In the genomic region with DNA sequence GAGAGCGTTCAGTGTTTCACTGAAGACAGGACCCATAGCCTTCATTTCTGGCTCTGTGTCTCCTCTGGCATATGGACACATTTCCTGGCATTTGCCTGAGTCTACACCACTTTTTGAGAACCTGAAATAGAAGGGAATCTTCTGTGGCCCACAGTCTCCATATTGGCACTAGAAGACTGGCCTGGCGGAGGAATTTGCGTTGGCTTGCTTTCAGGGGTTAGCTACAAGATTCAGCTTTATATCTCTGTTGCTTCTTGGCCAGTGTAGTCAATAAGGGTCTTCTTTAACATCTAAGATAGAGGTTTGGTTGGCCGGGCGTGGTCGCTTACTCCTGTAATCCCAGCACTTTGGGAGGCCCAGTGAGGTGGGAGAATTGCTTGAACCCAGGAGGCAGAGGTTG, we compare ENCODE assay signal across 19 cellular contexts. TPM values are rescaled to one million over a fixed set of nuclear protein-coding genes. Genes with fewer than 3 reads are reported as not detected.
A peak's percentile ranks its signal among the peaks of the same experiment; 100 is the strongest.
DNase-seq lines count a peak whose midpoint lies in the region; ATAC-seq, FAIRE-seq and TF ChIP-seq lines count a peak whose summit lies in the region.
"Had no signal": no experiment of that assay in that cellular context is flagged by ENCODE, and none has a peak within 500 bp of the region (broad histone marks: within the 10 kb centered on the region; RNA-seq: fewer than 3 reads in every experiment).

No MANE protein-coding gene starts in this region.

- intact Hi-C loops in activated CD4-positive, alpha-beta T cell treated with anti-CD3 and anti-CD28 coated beads, Interleukin-2, amount 10 ng/mL, durations not matched to agents 24 days and 14 days (cut with micrococcal nuclease) = no loop called here
- intact Hi-C loops in endothelial cell of umbilical vein (cut with micrococcal nuclease) = no loop called here
- intact Hi-C loops in sciatic nerve (cut with DNase I) = no loop called here

- no peaks in the 10 kb centered on the region for H3K27me3 ChIP-seq in DND-41 (ENCODE audit: insufficient read depth, low read length, poor library complexity)
- no peaks in the 10 kb centered on the region for H3K27me3 ChIP-seq in endothelial cell of umbilical vein (ENCODE audit: control insufficient read depth in 2 of 2, insufficient read depth in 2 of 2, low read length in 2 of 2)

- TF ChIP-seq CTCF in DND-41 (IDR thresholded peaks at IDR 0.05; ENCODE audit: borderline replicate concordance, extremely low read depth, low read length, poor library complexity, severe bottlenecking) (no peak), endothelial cell of umbilical vein (IDR thresholded peaks at IDR 0.05; ENCODE audit: extremely low read depth in 1 of 2, insufficient read depth in 1 of 2, low read depth in 1 of 2, low read length in 2 of 2) (no peak)

- H3K27me3 Mint-ChIP-seq in activated CD4-positive, alpha-beta T cell treated with anti-CD3 and anti-CD28 coated beads, Interleukin-2, amount 10 ng/mL, durations not matched to agents 24 days and 14 days = no peaks in the 10 kb centered on the region

- peaks cover 15% of the 10 kb centered on the region for H3K36me3 Mint-ChIP-seq in activated CD4-positive, alpha-beta T cell treated with anti-CD3 and anti-CD28 coated beads, Interleukin-2, amount 10 ng/mL, durations not matched to agents 24 days and 14 days (ENCODE audit: low read depth)

- no peak overlapping the region for H2AFZ ChIP-seq in DND-41 (ENCODE audit: low read depth, low read length)
- no peak overlapping the region for H2AFZ ChIP-seq in endothelial cell of umbilical vein (ENCODE audit: low read depth, low read length)

- CTCF ChIA-PET in endothelial cell of umbilical vein (lab: Charles Lee) = interaction anchor here (1.5 to 6.3 kb wide), 3 partner anchors 91 to 107 kb away, joined by 6 to 40 read pairs (median 6); partner anchors contain the start of gene EXOSC6

- no peak overlapping the region for H3K9ac ChIP-seq in DND-41 (ENCODE audit: low read depth, low read length)
- no peak overlapping the region for H3K9ac ChIP-seq in endothelial cell of umbilical vein (replicated peaks; ENCODE audit: extremely low read depth, insufficient read depth, low read length)
- H3K9ac ChIP-seq: KMS-11 had no signal

- ATAC-seq in DND-41 (ENCODE audit: insufficient read depth, low read depth) = no peak
- ATAC-seq in sciatic nerve = no peak
- ATAC-seq: HepG2, PC-3 had no signal

- H3K27ac Mint-ChIP-seq in activated CD4-positive, alpha-beta T cell treated with anti-CD3 and anti-CD28 coated beads, Interleukin-2, amount 10 ng/mL, durations not matched to agents 24 days and 14 days = no peak overlapping the region

- peak; percentile 54 for DNase-seq in activated CD4-positive, alpha-beta T cell treated with anti-CD3 and anti-CD28 coated beads, Interleukin-2, amount 10 ng/mL, durations not matched to agents 24 days and 14 days
- no peak for DNase-seq in activated CD4-positive, alpha-beta T cell treated with anti-CD3 and anti-CD28 coated beads for 4 hours
- peak; percentile 5 for DNase-seq in DND-41
- DNase-seq in endothelial cell of umbilical vein (ENCODE audit: low read depth, low spot score) = no peak
- peak; percentile 49 for DNase-seq in sciatic nerve (ENCODE audit: low spot score)
- DNase-seq in RPMI8226 = no peak
- no peak for DNase-seq in T-helper 2 cell
- no peak for DNase-seq in HCEC 1CT
- DNase-seq: H9, NCI-H1092 treated with DMSO at 0.1 percent for 48 hours, NCI-H187 treated with DMSO at 0.1 percent for 48 hours, NCI-H446 treated with DMSO at 0.1 percent for 48 hours, NCI-H748 treated with DMSO at 0.1 percent for 48 hours, PC-3 had no signal

- H3K27ac ChIP-seq in DND-41 (ENCODE audit: low read length) (no peak overlapping the region), endothelial cell of umbilical vein (ENCODE audit: insufficient read depth, low read depth, low read length) (no peak overlapping the region)
- H3K27ac ChIP-seq: 22Rv1, C4-2B, KMS-11 had no signal

- no peak overlapping the region for H3K4me3 ChIP-seq in DND-41 (ENCODE audit: low read depth in 1 of 2, low read length in 2 of 2)
- no peak overlapping the region for H3K4me3 ChIP-seq in endothelial cell of umbilical vein (replicated peaks in 1 of 3; ENCODE audit: insufficient read depth in 1 of 3, low read depth in 1 of 3, low read length in 3 of 3)

- no peaks in the 10 kb centered on the region for H3K79me2 ChIP-seq in DND-41 (ENCODE audit: insufficient read depth, low read length)
- no peaks in the 10 kb centered on the region for H3K79me2 ChIP-seq in endothelial cell of umbilical vein (ENCODE audit: control insufficient read depth, insufficient read depth, low read length)

- POLR2A ChIA-PET in endothelial cell of umbilical vein (lab: Charles Lee) = no interaction called here

- FAIRE-seq in endothelial cell of umbilical vein (lab: Jason Lieb, UNC) = no peak
- FAIRE-seq: G401.6, HepG2 had no signal

- no peaks in the 10 kb centered on the region for H3K9me3 Mint-ChIP-seq in activated CD4-positive, alpha-beta T cell treated with anti-CD3 and anti-CD28 coated beads, Interleukin-2, amount 10 ng/mL, durations not matched to agents 24 days and 14 days
- H3K9me3 Mint-ChIP-seq: H9 had no signal

- H3K4me3 Mint-ChIP-seq in activated CD4-positive, alpha-beta T cell treated with anti-CD3 and anti-CD28 coated beads, Interleukin-2, amount 10 ng/mL, durations not matched to agents 24 days and 14 days = no peak overlapping the region
- H3K4me3 Mint-ChIP-seq: H9 had no signal

- dilution Hi-C loops in endothelial cell of umbilical vein (cut with MboI; ENCODE audit: extremely low pct_ligation_motif_present, low sequenced_read_pairs) = no loop called here

- BruUV-seq in endothelial cell of umbilical vein (replicated peaks; lab: Mats Ljungman, UMichigan) = TSS peak; percentile 1

- H3K4me1 ChIP-seq in DND-41 (ENCODE audit: insufficient read depth, low read length) (no peaks in the 10 kb centered on the region), endothelial cell of umbilical vein (ENCODE audit: control insufficient read depth, extremely low read depth, insufficient read depth, low read length) (peaks cover 9% of the 10 kb centered on the region)

- TF ChIP-seq POLR2A in endothelial cell of umbilical vein (IDR thresholded peaks at IDR 0.05; ENCODE audit: low read depth, low read length) = no peak

- H3K9me3 ChIP-seq in DND-41 (ENCODE audit: insufficient read depth, low read length, severe bottlenecking) (no peaks in the 10 kb centered on the region), endothelial cell of umbilical vein (replicated peaks; ENCODE audit: control insufficient read depth, insufficient read depth, low read length) (no peaks in the 10 kb centered on the region)

- H4K20me1 ChIP-seq in DND-41 (ENCODE audit: insufficient read depth, low read length) = peaks cover 13% of the 10 kb centered on the region; the same call in 1 of the 2 replicates
- no peaks in the 10 kb centered on the region for H4K20me1 ChIP-seq in endothelial cell of umbilical vein (replicated peaks; ENCODE audit: control insufficient read depth, extremely low read depth, insufficient read depth, low read length)

- H3K9me1 ChIP-seq in endothelial cell of umbilical vein (replicated peaks; ENCODE audit: control insufficient read depth, extremely low read depth, insufficient read depth, low read length) = no peaks in the 10 kb centered on the region

- H3K4me2 ChIP-seq in DND-41 (ENCODE audit: insufficient read depth, low read length) (no peak overlapping the region), endothelial cell of umbilical vein (ENCODE audit: insufficient read depth, low read length) (no peak overlapping the region)
- H3K4me2 ChIP-seq: KMS-11 had no signal

- peaks cover 66% of the 10 kb centered on the region for H3K36me3 ChIP-seq in DND-41 (ENCODE audit: insufficient read depth, low read length)
- H3K36me3 ChIP-seq in endothelial cell of umbilical vein (ENCODE audit: control insufficient read depth in 2 of 2, extremely low read depth in 1 of 2, insufficient read depth in 2 of 2, low read length in 2 of 2) = peaks cover 15 to 47% of the 10 kb centered on the region in 2 experiments

- peaks cover 6% of the 10 kb centered on the region for H3K4me1 Mint-ChIP-seq in activated CD4-positive, alpha-beta T cell treated with anti-CD3 and anti-CD28 coated beads, Interleukin-2, amount 10 ng/mL, durations not matched to agents 24 days and 14 days

TF ChIP-seq in endothelial cell of umbilical vein, 7 proteins besides CTCF, POLR2A, EP300 and RAD21 (continues in another document):
- no peak for TF ChIP-seq POLR2AphosphoS5 (IDR thresholded peaks at IDR 0.05; ENCODE audit: insufficient read depth, low read depth, low read length)
- TF ChIP-seq, protein P1, sequence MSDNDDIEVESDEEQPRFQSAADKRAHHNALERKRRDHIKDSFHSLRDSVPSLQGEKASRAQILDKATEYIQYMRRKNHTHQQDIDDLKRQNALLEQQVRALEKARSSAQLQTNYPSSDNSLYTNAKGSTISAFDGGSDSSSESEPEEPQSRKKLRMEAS (IDR thresholded peaks at IDR 0.05; ENCODE audit: insufficient read depth, insufficient read length) = no peak
- no peak for TF ChIP-seq JUN (IDR thresholded peaks at IDR 0.05; ENCODE audit: borderline replicate concordance, insufficient read depth, insufficient read length, low read depth)

RNA-seq across cellular contexts. Expression of gene CLEC18C, which starts 12.8 kb away (rescaled TPM):
- 0.45 TPM in 1 of 2 replicates, not detected in the other for total RNA-seq in activated CD4-positive, alpha-beta T cell treated with anti-CD3 and anti-CD28 coated beads, Interleukin-2, amount 10 ng/mL, durations not matched to agents 24 days and 14 days
- 0.42 TPM in 1 of 2 replicates, not detected in the other for total RNA-seq in endothelial cell of umbilical vein
- 0.06 TPM in 1 of 2 replicates, not detected in the other for polyA plus RNA-seq in endothelial cell of umbilical vein
- not detected in 2 replicates for polyA plus RNA-seq in endothelial cell of umbilical vein (2011; cell fraction: cytosol; rRNA removed)
- 0.32 and 0.33 TPM in 2 replicates for polyA plus RNA-seq in endothelial cell of umbilical vein (2011; cell fraction: nucleus; rRNA removed)
- polyA plus RNA-seq in endothelial cell of umbilical vein (2012) = not detected in 2 replicates
- polyA minus RNA-seq in endothelial cell of umbilical vein = 0.85 TPM in 1 of 2 replicates, not detected in the other
- not detected for polyA minus RNA-seq in endothelial cell of umbilical vein (2011; cell fraction: cytosol; rRNA and poly(A)+ RNA removed)
- 0.19 and 0.87 TPM in 2 replicates for polyA minus RNA-seq in endothelial cell of umbilical vein (2011; cell fraction: nucleus; rRNA and poly(A)+ RNA removed)
- total RNA-seq in sciatic nerve = 0.58 TPM

RNA-seq across cellular contexts. Expression of gene PDPR, which starts 46.7 kb away (rescaled TPM):
- total RNA-seq in activated CD4-positive, alpha-beta T cell treated with anti-CD3 and anti-CD28 coated beads, Interleukin-2, amount 10 ng/mL, durations not matched to agents 24 days and 14 days = 39.8 and 41.7 TPM in 2 replicates
- 22.0 and 26.4 TPM in 2 replicates for total RNA-seq in endothelial cell of umbilical vein
- 26.9 and 29.9 TPM in 2 replicates for polyA plus RNA-seq in endothelial cell of umbilical vein
- polyA plus RNA-seq in endothelial cell of umbilical vein (2011; cell fraction: cytosol; rRNA removed) = 14.5 and 14.7 TPM in 2 replicates
- polyA plus RNA-seq in endothelial cell of umbilical vein (2011; cell fraction: nucleus; rRNA removed) = 85.1 and 92.2 TPM in 2 replicates
- 19.5 and 21.6 TPM in 2 replicates for polyA plus RNA-seq in endothelial cell of umbilical vein (2012)
- polyA minus RNA-seq in endothelial cell of umbilical vein = 75.3 and 83.6 TPM in 2 replicates
- 19.7 TPM for polyA minus RNA-seq in endothelial cell of umbilical vein (2011; cell fraction: cytosol; rRNA and poly(A)+ RNA removed)
- 44.8 and 66.4 TPM in 2 replicates for polyA minus RNA-seq in endothelial cell of umbilical vein (2011; cell fraction: nucleus; rRNA and poly(A)+ RNA removed)
- total RNA-seq in sciatic nerve = 35.7 TPM

Comparison
In these comparisons a context has a peak if more than half of its experiments do, and no peak if none do; other contexts are left out.
1. DNase-seq: peak in activated CD4-positive, alpha-beta T cell treated with anti-CD3 and anti-CD28 coated beads, Interleukin-2, amount 10 ng/mL, durations not matched to agents 24 days and 14 days (single experiment), DND-41 (single experiment) and sciatic nerve (single experiment); none in activated CD4-positive, alpha-beta T cell treated with anti-CD3 and anti-CD28 coated beads for 4 hours (0 of 2), endothelial cell of umbilical vein (single experiment), RPMI8226 (single experiment), T-helper 2 cell (0 of 5) and HCEC 1CT (single experiment).